8 cellular contexts compared by ENCODE assay signal in the genomic region with DNA sequence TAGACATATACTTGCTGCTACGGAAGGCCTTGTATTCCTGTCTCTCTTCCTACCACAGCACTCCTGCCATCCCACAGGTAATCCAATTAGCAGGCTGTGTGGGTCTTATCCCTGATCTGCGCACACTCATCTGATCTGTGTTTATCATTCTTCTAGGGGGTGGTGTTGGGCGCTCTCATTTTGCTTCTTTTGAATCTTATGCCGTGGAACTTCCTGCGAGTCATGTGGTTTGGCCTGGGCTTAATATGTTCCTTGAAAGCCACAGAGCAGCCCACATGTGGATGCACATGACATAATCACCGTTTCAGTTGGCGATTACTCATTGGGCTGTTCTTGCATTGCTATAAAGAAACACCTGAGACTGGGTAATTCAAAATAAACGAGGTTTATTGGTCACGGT. TPM values are rescaled to one million over a fixed set of nuclear protein-coding genes. Genes with fewer than 3 reads are reported as not detected.
A peak's percentile ranks its signal among the peaks of the same experiment; 100 is the strongest.
DNase-seq lines count a peak whose midpoint lies in the region; ATAC-seq and TF ChIP-seq lines count a peak whose summit lies in the region.

No MANE protein-coding gene starts in this region.

- H3K27ac Mint-ChIP-seq in activated CD8-positive, alpha-beta T cell treated with anti-CD3 and anti-CD28 coated beads for 36 hours = peak overlapping the region; percentile 93
- H3K27ac Mint-ChIP-seq in stimulated activated effector memory CD8-positive, alpha-beta T cell treated with anti-CD3 and anti-CD28 coated beads, Interleukin-12 subunit alpha, Interleukin-12 subunit beta, amount 100 ng/mL, for 72 hours = peak overlapping the region; percentile 86

- peaks cover 11% of the 10 kb centered on the region for H3K9me3 Mint-ChIP-seq in activated CD8-positive, alpha-beta T cell treated with anti-CD3 and anti-CD28 coated beads for 36 hours
- H3K9me3 Mint-ChIP-seq in stimulated activated effector memory CD8-positive, alpha-beta T cell treated with anti-CD3 and anti-CD28 coated beads, Interleukin-12 subunit alpha, Interleukin-12 subunit beta, amount 100 ng/mL, for 72 hours = no peaks in the 10 kb centered on the region

- ATAC-seq in activated CD8-positive, alpha-beta T cell treated with anti-CD3 and anti-CD28 coated beads for 36 hours = peak; percentile 45
- peak; percentile 84 for ATAC-seq in stimulated activated effector memory CD8-positive, alpha-beta T cell treated with anti-CD3 and anti-CD28 coated beads, Interleukin-12 subunit alpha, Interleukin-12 subunit beta, amount 100 ng/mL, for 72 hours
- no peak for ATAC-seq in GM18858 (IDR thresholded peaks at IDR 0.05; ENCODE audit: unreplicated experiment)

- H3K4me1 Mint-ChIP-seq in activated CD8-positive, alpha-beta T cell treated with anti-CD3 and anti-CD28 coated beads for 36 hours (ENCODE audit: low read depth) = peaks cover 80% of the 10 kb centered on the region
- peaks cover 84% of the 10 kb centered on the region for H3K4me1 Mint-ChIP-seq in stimulated activated effector memory CD8-positive, alpha-beta T cell treated with anti-CD3 and anti-CD28 coated beads, Interleukin-12 subunit alpha, Interleukin-12 subunit beta, amount 100 ng/mL, for 72 hours

- peaks cover 6% of the 10 kb centered on the region for H3K9me3 ChIP-seq in KOPT-K1 (ENCODE audit: insufficient read depth, low read length, poor library complexity, severe bottlenecking)

- peak overlapping the region; percentile 33 for H3K27ac ChIP-seq in KOPT-K1 (ENCODE audit: low read depth, low read length, poor library complexity, severe bottlenecking)

- H3K36me3 ChIP-seq in KOPT-K1 (ENCODE audit: insufficient read depth, low read length) = no peaks in the 10 kb centered on the region

- peaks cover 26% of the 10 kb centered on the region for H3K36me3 Mint-ChIP-seq in activated CD8-positive, alpha-beta T cell treated with anti-CD3 and anti-CD28 coated beads for 36 hours (ENCODE audit: low read depth)
- H3K36me3 Mint-ChIP-seq in stimulated activated effector memory CD8-positive, alpha-beta T cell treated with anti-CD3 and anti-CD28 coated beads, Interleukin-12 subunit alpha, Interleukin-12 subunit beta, amount 100 ng/mL, for 72 hours = peaks cover 46% of the 10 kb centered on the region

- POLR2A ChIA-PET in activated CD8-positive, alpha-beta T cell treated with anti-CD3 and anti-CD28 coated beads for 36 hours (lab: Charles Lee) = interaction anchor here (0.6 to 12.3 kb wide), 6 partner anchors 9 to 103 kb away, joined by 3 to 99 read pairs (median 4); no protein-coding TSS in a partner anchor

- no peak overlapping the region for H3K4me3 ChIP-seq in epithelial cell of proximal tubule (ENCODE audit: low read depth, low read length)

- peak; percentile 96 for DNase-seq in activated CD8-positive, alpha-beta T cell treated with anti-CD3 and anti-CD28 coated beads for 36 hours
- DNase-seq in epithelial cell of proximal tubule (ENCODE audit: low read depth) (peak; percentile 61), COLO668 (lab: John Stamatoyannopoulos, UW; ENCODE audit: unreplicated experiment) (no peak), NCI-H748 (lab: John Stamatoyannopoulos, UW; ENCODE audit: unreplicated experiment) (no peak), NCI-H1417 (lab: John Stamatoyannopoulos, UW) (no peak)
- peak; percentile 52 to 82 for DNase-seq in stimulated activated effector memory CD8-positive, alpha-beta T cell treated with anti-CD3 and anti-CD28 coated beads, Interleukin-12 subunit alpha, Interleukin-12 subunit beta, amount 100 ng/mL, for 72 hours (ENCODE audit: low spot score in 2 of 2)

- peak overlapping the region; percentile 16 for H3K4me3 Mint-ChIP-seq in activated CD8-positive, alpha-beta T cell treated with anti-CD3 and anti-CD28 coated beads for 36 hours
- H3K4me3 Mint-ChIP-seq in stimulated activated effector memory CD8-positive, alpha-beta T cell treated with anti-CD3 and anti-CD28 coated beads, Interleukin-12 subunit alpha, Interleukin-12 subunit beta, amount 100 ng/mL, for 72 hours = peak overlapping the region; percentile 48

- no peaks in the 10 kb centered on the region for H3K27me3 Mint-ChIP-seq in activated CD8-positive, alpha-beta T cell treated with anti-CD3 and anti-CD28 coated beads for 36 hours

- no peak for TF ChIP-seq CTCF in activated CD8-positive, alpha-beta T cell treated with anti-CD3 and anti-CD28 coated beads for 36 hours (IDR thresholded peaks at IDR 0.05)
- TF ChIP-seq CTCF in epithelial cell of proximal tubule (conservative IDR thresholded peaks at IDR 0.05; ENCODE audit: low read depth, low read length) = no peak

- CTCF ChIA-PET in activated CD8-positive, alpha-beta T cell treated with anti-CD3 and anti-CD28 coated beads for 36 hours (lab: Charles Lee) = interaction anchor here (1.0 kb wide), 1 partner anchor 15 kb away, joined by 3 read pairs; no protein-coding TSS in a partner anchor

- intact Hi-C loops in activated CD8-positive, alpha-beta T cell treated with anti-CD3 and anti-CD28 coated beads for 36 hours (cut with micrococcal nuclease) = loop anchor here (5.0 kb wide), 1 partner anchor 102 kb away; no protein-coding TSS in a partner anchor

RNA-seq across cellular contexts. Expression of a gene that starts 7.5 kb away (rescaled TPM):
- 10 to 100 TPM; 28.9 to 32.3 TPM for total RNA-seq in activated CD8-positive, alpha-beta T cell treated with anti-CD3 and anti-CD28 coated beads for 36 hours
- total RNA-seq in epithelial cell of proximal tubule = 25.7 and 26.8 TPM in 2 replicates

RNA-seq across cellular contexts. Expression of a gene that starts 54.1 kb away (rescaled TPM):
- total RNA-seq in activated CD8-positive, alpha-beta T cell treated with anti-CD3 and anti-CD28 coated beads for 36 hours = not detected
- not detected in 2 replicates for total RNA-seq in epithelial cell of proximal tubule

Comparison
In these comparisons a context has a peak if more than half of its experiments do, and no peak if none do; other contexts are left out.
1. DNase-seq: peak in activated CD8-positive, alpha-beta T cell treated with anti-CD3 and anti-CD28 coated beads for 36 hours (single experiment), epithelial cell of proximal tubule (single experiment) and stimulated activated effector memory CD8-positive, alpha-beta T cell treated with anti-CD3 and anti-CD28 coated beads, Interleukin-12 subunit alpha, Interleukin-12 subunit beta, amount 100 ng/mL, for 72 hours (2 of 2); none in COLO668 (single experiment), NCI-H748 (single experiment) and NCI-H1417 (0 of 3).